Comparison of ENCODE assay signal across 1 cellular context in the genomic region with DNA sequence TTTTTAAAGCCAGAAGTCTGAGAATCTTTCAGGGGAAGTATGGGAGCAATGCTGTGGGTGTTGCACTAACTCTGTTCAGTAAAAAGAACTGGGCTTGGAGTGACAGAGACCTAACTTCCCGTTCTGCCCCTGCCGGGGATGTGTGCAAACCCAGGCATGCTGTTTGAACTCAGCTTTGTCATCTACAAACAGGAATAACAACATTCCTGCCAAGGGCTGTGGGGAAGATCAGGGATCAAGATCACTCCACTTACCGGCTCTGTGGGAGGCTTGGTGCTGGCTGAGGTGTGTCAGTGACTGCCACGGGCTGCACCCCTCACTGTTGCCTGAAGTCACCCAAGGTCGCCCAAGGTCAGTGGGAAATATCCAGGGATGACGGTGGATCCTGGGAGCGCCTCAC.
TF ChIP-seq lines count a peak whose summit lies in the region.

No MANE protein-coding gene starts in this region.

TF ChIP-seq in GM23338, 12 proteins besides CTCF, POLR2A, EP300 and RAD21 (continued from another document):
- TF ChIP-seq, protein P1, sequence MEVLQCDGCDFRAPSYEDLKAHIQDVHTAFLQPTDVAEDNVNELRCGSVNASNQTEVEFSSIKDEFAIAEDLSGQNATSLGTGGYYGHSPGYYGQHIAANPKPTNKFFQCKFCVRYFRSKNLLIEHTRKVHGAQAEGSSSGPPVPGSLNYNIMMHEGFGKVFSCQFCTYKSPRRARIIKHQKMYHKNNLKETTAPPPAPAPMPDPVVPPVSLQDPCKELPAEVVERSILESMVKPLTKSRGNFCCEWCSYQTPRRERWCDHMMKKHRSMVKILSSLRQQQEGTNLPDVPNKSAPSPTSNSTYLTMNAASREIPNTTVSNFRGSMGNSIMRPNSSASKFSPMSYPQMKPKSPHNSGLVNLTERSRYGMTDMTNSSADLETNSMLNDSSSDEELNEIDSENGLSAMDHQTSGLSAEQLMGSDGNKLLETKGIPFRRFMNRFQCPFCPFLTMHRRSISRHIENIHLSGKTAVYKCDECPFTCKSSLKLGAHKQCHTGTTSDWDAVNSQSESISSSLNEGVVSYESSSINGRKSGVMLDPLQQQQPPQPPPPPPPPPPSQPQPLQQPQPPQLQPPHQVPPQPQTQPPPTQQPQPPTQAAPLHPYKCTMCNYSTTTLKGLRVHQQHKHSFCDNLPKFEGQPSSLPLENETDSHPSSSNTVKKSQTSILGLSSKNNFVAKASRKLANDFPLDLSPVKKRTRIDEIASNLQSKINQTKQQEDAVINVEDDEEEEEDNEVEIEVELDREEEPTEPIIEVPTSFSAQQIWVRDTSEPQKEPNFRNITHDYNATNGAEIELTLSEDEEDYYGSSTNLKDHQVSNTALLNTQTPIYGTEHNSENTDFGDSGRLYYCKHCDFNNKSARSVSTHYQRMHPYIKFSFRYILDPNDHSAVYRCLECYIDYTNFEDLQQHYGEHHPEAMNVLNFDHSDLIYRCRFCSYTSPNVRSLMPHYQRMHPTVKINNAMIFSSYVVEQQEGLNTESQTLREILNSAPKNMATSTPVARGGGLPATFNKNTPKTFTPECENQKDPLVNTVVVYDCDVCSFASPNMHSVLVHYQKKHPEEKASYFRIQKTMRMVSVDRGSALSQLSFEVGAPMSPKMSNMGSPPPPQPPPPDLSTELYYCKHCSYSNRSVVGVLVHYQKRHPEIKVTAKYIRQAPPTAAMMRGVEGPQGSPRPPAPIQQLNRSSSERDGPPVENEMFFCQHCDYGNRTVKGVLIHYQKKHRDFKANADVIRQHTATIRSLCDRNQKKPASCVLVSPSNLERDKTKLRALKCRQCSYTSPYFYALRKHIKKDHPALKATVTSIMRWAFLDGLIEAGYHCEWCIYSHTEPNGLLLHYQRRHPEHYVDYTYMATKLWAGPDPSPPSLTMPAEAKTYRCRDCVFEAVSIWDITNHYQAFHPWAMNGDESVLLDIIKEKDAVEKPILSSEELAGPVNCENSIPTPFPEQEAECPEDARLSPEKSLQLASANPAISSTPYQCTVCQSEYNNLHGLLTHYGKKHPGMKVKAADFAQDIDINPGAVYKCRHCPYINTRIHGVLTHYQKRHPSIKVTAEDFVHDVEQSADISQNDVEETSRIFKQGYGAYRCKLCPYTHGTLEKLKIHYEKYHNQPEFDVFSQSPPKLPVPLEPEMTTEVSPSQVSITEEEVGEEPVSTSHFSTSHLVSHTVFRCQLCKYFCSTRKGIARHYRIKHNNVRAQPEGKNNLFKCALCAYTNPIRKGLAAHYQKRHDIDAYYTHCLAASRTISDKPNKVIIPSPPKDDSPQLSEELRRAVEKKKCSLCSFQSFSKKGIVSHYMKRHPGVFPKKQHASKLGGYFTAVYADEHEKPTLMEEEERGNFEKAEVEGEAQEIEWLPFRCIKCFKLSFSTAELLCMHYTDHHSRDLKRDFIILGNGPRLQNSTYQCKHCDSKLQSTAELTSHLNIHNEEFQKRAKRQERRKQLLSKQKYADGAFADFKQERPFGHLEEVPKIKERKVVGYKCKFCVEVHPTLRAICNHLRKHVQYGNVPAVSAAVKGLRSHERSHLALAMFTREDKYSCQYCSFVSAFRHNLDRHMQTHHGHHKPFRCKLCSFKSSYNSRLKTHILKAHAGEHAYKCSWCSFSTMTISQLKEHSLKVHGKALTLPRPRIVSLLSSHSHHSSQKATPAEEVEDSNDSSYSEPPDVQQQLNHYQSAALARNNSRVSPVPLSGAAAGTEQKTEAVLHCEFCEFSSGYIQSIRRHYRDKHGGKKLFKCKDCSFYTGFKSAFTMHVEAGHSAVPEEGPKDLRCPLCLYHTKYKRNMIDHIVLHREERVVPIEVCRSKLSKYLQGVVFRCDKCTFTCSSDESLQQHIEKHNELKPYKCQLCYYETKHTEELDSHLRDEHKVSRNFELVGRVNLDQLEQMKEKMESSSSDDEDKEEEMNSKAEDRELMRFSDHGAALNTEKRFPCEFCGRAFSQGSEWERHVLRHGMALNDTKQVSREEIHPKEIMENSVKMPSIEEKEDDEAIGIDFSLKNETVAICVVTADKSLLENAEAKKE (CRISPR knock-in tag; IDR thresholded peaks at IDR 0.05), result no peak
- TF ChIP-seq ZNF114 (CRISPR knock-in tag; IDR thresholded peaks at IDR 0.05) (no peak), ZNF331 (CRISPR knock-in tag; IDR thresholded peaks at IDR 0.05; ENCODE audit: low read depth) (no peak), EZH2phosphoT487 (IDR thresholded peaks at IDR 0.05; ENCODE audit: unreplicated experiment) (no peak), POLR2AphosphoS5 (IDR thresholded peaks at IDR 0.05; ENCODE audit: low read depth) (no peak)
